Comparison of ENCODE assay signal across 19 cellular contexts in the genomic region with DNA sequence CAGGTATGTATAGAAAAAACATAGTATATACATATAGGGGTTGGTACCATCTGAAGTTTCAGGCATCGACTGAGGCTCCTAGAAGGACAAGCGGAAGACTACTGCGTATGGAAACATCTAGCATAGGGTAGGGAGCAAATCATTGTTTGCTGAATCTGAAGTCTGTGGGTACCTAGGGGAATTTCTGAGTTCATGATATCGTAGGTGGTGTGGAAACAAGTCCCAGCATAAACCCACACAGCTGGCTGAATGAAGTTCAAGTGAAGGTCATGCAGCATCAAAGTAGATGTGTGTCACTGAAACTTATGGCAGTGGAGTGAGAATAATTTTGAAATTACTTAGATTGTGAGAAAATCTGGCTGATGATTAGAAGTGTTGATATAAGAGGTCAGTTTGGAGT. TPM values are rescaled to one million over a fixed set of nuclear protein-coding genes. Genes with fewer than 3 reads are reported as not detected.
DNase-seq lines count a peak whose midpoint lies in the region; ATAC-seq and TF ChIP-seq lines count a peak whose summit lies in the region.
"Had no signal": no experiment of that assay in that cellular context is flagged by ENCODE, and none has a peak within 500 bp of the region (broad histone marks: within the 10 kb centered on the region; RNA-seq: fewer than 3 reads in every experiment).

No MANE protein-coding gene starts in this region.

- H3K4me3 ChIP-seq in GM23248: no peak overlapping the region
- H3K4me3 ChIP-seq in HAP-1: no peak overlapping the region
- H3K4me3 ChIP-seq: colonic mucosa, heart right ventricle, ovary, SJCRH30, skin epidermis, suprapubic skin had no signal

- peak; percentile 8 for ATAC-seq in effector memory CD8-positive, alpha-beta T cell (replicated peaks)
- no peak for ATAC-seq in GM18861 (IDR thresholded peaks at IDR 0.05; ENCODE audit: unreplicated experiment)
- ATAC-seq: heart right ventricle had no signal

- H3K9me3 ChIP-seq in GM23248 (ENCODE audit: low read depth): no peaks in the 10 kb centered on the region
- H3K9me3 ChIP-seq in HAP-1: no peaks in the 10 kb centered on the region
- H3K9me3 ChIP-seq: colonic mucosa, heart right ventricle, ovary, SJCRH30, suprapubic skin had no signal

- CTCF ChIA-PET in activated CD4-positive, alpha-beta T cell treated with anti-CD3 and anti-CD28 coated beads, Interleukin-2, amount 10 ng/mL, durations not matched to agents 7 days and 5 days (lab: Charles Lee): no interaction called here

- no peaks in the 10 kb centered on the region for H3K9me3 Mint-ChIP-seq in activated CD4-positive, alpha-beta T cell treated with anti-CD3 and anti-CD28 coated beads, Interleukin-2, amount 10 ng/mL, durations not matched to agents 7 days and 5 days
- no peaks in the 10 kb centered on the region for H3K9me3 Mint-ChIP-seq in effector memory CD8-positive, alpha-beta T cell
- H3K9me3 Mint-ChIP-seq: CD4-positive, alpha-beta memory T cell had no signal

- no peaks in the 10 kb centered on the region for H3K9me2 ChIP-seq in GM23248 (ENCODE audit: insufficient read depth)

- in situ Hi-C loops in GM23248 (cut with MboI) (no loop called here), HAP-1 (cut with MboI; ENCODE audit: low sequenced_read_pairs) (no loop called here)

- no peaks in the 10 kb centered on the region for H3K27me3 Mint-ChIP-seq in activated CD4-positive, alpha-beta T cell treated with anti-CD3 and anti-CD28 coated beads, Interleukin-2, amount 10 ng/mL, durations not matched to agents 7 days and 5 days
- H3K27me3 Mint-ChIP-seq in effector memory CD8-positive, alpha-beta T cell: peaks cover 21 to 36% of the 10 kb centered on the region in 2 donors

- H3K4me2 ChIP-seq in GM23248 (ENCODE audit: unreplicated experiment): no peak overlapping the region

- POLR2A ChIA-PET in activated CD4-positive, alpha-beta T cell treated with anti-CD3 and anti-CD28 coated beads, Interleukin-2, amount 10 ng/mL, durations not matched to agents 7 days and 5 days (lab: Charles Lee): no interaction called here

- no peak overlapping the region for H3K27ac Mint-ChIP-seq in activated CD4-positive, alpha-beta T cell treated with anti-CD3 and anti-CD28 coated beads, Interleukin-2, amount 10 ng/mL, durations not matched to agents 7 days and 5 days
- H3K27ac Mint-ChIP-seq in effector memory CD8-positive, alpha-beta T cell: no peak overlapping the region

- no peak for TF ChIP-seq CTCF in VCaP (conservative IDR thresholded peaks at IDR 0.05)

- 87% methylated on average over 4 of the region's 4 CpGs for WGBS in GM23248 (ENCODE audit: low coverage in 1 of 2, low lambda C conversion rate in 2 of 2, missing lambda C conversion rate in 2 of 2), 2 experiments

- no peaks in the 10 kb centered on the region for H3K36me3 Mint-ChIP-seq in activated CD4-positive, alpha-beta T cell treated with anti-CD3 and anti-CD28 coated beads, Interleukin-2, amount 10 ng/mL, durations not matched to agents 7 days and 5 days (ENCODE audit: low read depth)
- H3K36me3 Mint-ChIP-seq in effector memory CD8-positive, alpha-beta T cell (ENCODE audit: insufficient read depth): no peaks in the 10 kb centered on the region
- H3K36me3 Mint-ChIP-seq: CD4-positive, alpha-beta memory T cell had no signal

- H3K27ac ChIP-seq in VCaP (peak overlapping the region; percentile 54; the same call in 1 of the 2 replicates), GM23248 (no peak overlapping the region)
- H3K27ac ChIP-seq: colonic mucosa, heart right ventricle, ovary, SJCRH30 had no signal

- H3K79me2 ChIP-seq in GM23248 (ENCODE audit: insufficient read depth): no peaks in the 10 kb centered on the region

- H3K9ac ChIP-seq in GM23248: no peak overlapping the region

- no peaks in the 10 kb centered on the region for H4K20me1 ChIP-seq in GM23248 (ENCODE audit: insufficient read depth)

- no peak overlapping the region for H2AFZ ChIP-seq in GM23248

- H3F3A ChIP-seq in GM23248 (ENCODE audit: insufficient read depth): no peaks in the 10 kb centered on the region

- H3K4me1 Mint-ChIP-seq in activated CD4-positive, alpha-beta T cell treated with anti-CD3 and anti-CD28 coated beads, Interleukin-2, amount 10 ng/mL, durations not matched to agents 7 days and 5 days: peaks cover 12% of the 10 kb centered on the region
- peaks cover 3 to 7% of the 10 kb centered on the region in 2 donors for H3K4me1 Mint-ChIP-seq in effector memory CD8-positive, alpha-beta T cell (ENCODE audit: low read depth in 2 of 2)

- DNase-seq in activated CD4-positive, alpha-beta T cell treated with anti-CD3 and anti-CD28 coated beads for 4 hours: peak; percentile 16 to 34
- no peak for DNase-seq in activated CD4-positive, alpha-beta T cell treated with anti-CD3 and anti-CD28 coated beads, Interleukin-2, amount 10 ng/mL, durations not matched to agents 7 days and 5 days
- DNase-seq in effector memory CD8-positive, alpha-beta T cell: no peak
- DNase-seq in stimulated activated CD4-positive, alpha-beta T cell treated with anti-CD3 and anti-CD28 coated beads, Interleukin-4, amount 100 ng/mL, for 24 hours: peak; percentile 32
- DNase-seq in GM23248 (no peak), HAP-1 (ENCODE audit: low spot score in 2 of 2) (no peak)
- DNase-seq: amygdala, colonic mucosa, heart right ventricle, KBM-7, NCI-H1092 treated with DMSO at 0.1 percent for 48 hours, NCI-H2227 treated with DMSO at 0.1 percent for 48 hours, ovary, SJCRH30 had no signal

- H3K4me1 ChIP-seq in GM23248 (ENCODE audit: insufficient read depth) (peaks cover 5% of the 10 kb centered on the region; the same call in 1 of the 2 replicates), HAP-1 (peaks cover 21% of the 10 kb centered on the region)
- H3K4me1 ChIP-seq: colonic mucosa, SJCRH30 had no signal

- no peaks in the 10 kb centered on the region for H3K27me3 ChIP-seq in GM23248 (replicated peaks; ENCODE audit: insufficient read depth)
- no peaks in the 10 kb centered on the region for H3K27me3 ChIP-seq in HAP-1 (ENCODE audit: low read depth)
- H3K27me3 ChIP-seq: colonic mucosa, heart right ventricle, ovary, SJCRH30, suprapubic skin had no signal

- H3K4me3 Mint-ChIP-seq in activated CD4-positive, alpha-beta T cell treated with anti-CD3 and anti-CD28 coated beads, Interleukin-2, amount 10 ng/mL, durations not matched to agents 7 days and 5 days: no peak overlapping the region
- H3K4me3 Mint-ChIP-seq in effector memory CD8-positive, alpha-beta T cell: no peak overlapping the region

- H3K36me3 ChIP-seq in GM23248 (ENCODE audit: low read depth) (no peaks in the 10 kb centered on the region), HAP-1 (replicated peaks) (no peaks in the 10 kb centered on the region)
- H3K36me3 ChIP-seq: colonic mucosa, heart right ventricle, ovary, SJCRH30, suprapubic skin had no signal

RNA-seq across cellular contexts. Expression of a gene that starts 39.4 kb away (rescaled TPM):
- 1 to 10 TPM; 2.1 to 2.3 TPM for total RNA-seq in activated CD4-positive, alpha-beta T cell treated with anti-CD3 and anti-CD28 coated beads, Interleukin-2, amount 10 ng/mL, durations not matched to agents 7 days and 5 days
- total RNA-seq in GM23248 (2014; rRNA removed; shearing (Covaris generic)): 0.76 and 1.9 TPM in 2 replicates
- polyA plus RNA-seq in GM23248 (2016; fragmentation: Nextera tagmentation; extraction: Ambion mirVana): 0.79 TPM in 2 replicates

Comparison
In these comparisons a context has a peak if more than half of its experiments do, and no peak if none do; other contexts are left out.
1. DNase-seq: peak in activated CD4-positive, alpha-beta T cell treated with anti-CD3 and anti-CD28 coated beads for 4 hours (2 of 2) and stimulated activated CD4-positive, alpha-beta T cell treated with anti-CD3 and anti-CD28 coated beads, Interleukin-4, amount 100 ng/mL, for 24 hours (single experiment); none in activated CD4-positive, alpha-beta T cell treated with anti-CD3 and anti-CD28 coated beads, Interleukin-2, amount 10 ng/mL, durations not matched to agents 7 days and 5 days (single experiment), effector memory CD8-positive, alpha-beta T cell (0 of 3), GM23248 (single experiment) and HAP-1 (0 of 2).